Comparison of ENCODE assay signal across 22 cellular contexts in the genomic region with DNA sequence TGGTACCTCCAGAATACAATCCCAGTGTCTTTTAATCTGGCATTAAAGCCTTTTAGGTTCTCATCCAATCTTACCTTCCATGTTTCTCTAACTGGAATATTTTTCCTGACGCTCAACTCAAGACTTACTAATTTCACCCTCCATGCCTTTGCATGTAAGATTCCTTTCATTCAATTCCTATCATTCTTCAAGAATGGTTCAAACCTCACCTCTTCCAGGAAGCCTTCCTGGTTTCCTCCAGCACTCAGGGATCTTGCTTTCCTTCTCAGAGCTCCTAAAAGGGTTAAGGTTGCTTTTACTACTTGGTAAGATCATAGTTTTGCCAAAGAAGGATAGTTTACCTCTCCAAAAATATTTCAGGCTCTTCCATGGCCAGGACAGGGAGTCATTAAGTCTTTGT.
"Had no signal": no experiment of that assay in that cellular context is flagged by ENCODE, and none has a peak within 500 bp of the region (broad histone marks: within the 10 kb centered on the region; RNA-seq: fewer than 3 reads in every experiment).

No MANE protein-coding gene starts in this region.

- H3K4me1 ChIP-seq: ascending aorta, gastroesophageal sphincter, heart left ventricle, neural progenitor cell, prostate gland, SJSA1, testis had no signal

- H3K9me3 ChIP-seq: ascending aorta, esophagus muscularis mucosa, gastroesophageal sphincter, heart left ventricle, prostate gland, SJSA1, testis had no signal

- H3K27ac Mint-ChIP-seq: activated T-cell treated with anti-CD3 and anti-CD28 coated beads, Interleukin-2, amount 50 U/mL, for 72 hours; mesothelial cell of epicardium; neural progenitor cell had no signal

- H3K4me3 ChIP-seq: ascending aorta, esophagus muscularis mucosa, gastroesophageal sphincter, heart left ventricle, lung, neural progenitor cell, prostate gland, SJSA1, testis had no signal

- H3K4me2 ChIP-seq: neural progenitor cell had no signal

- FAIRE-seq: bronchial epithelial cell, kidney, small intestine had no signal

- DNase-seq: activated CD4-positive, CD25-positive, alpha-beta regulatory T cell treated with anti-CD3 and anti-CD28 coated beads, Interleukin-2, amount 50 U/mL, for 72 hours; activated CD8-positive, alpha-beta memory T cell treated with anti-CD3 and anti-CD28 coated beads, Interleukin-2, amount 50 U/mL, for 4 hours; activated CD8-positive, alpha-beta T cell treated with anti-CD3 and anti-CD28 coated beads for 36 hours; activated gamma-delta T cell treated with Interleukin-2 at 50 U/mL for 16 hours; activated T-cell treated with anti-CD3 and anti-CD28 coated beads, Interleukin-2, amount 50 U/mL, for 72 hours; effector CD4-positive, alpha-beta T cell; heart left ventricle; kidney; right cardiac atrium; small intestine; stimulated activated CD4-positive, alpha-beta T cell treated with anti-CD3 and anti-CD28 coated beads, Interleukin-2, amount 100 ng/mL, for 48 hours; testis had no signal

- H3K27me3 ChIP-seq: ascending aorta, esophagus muscularis mucosa, gastroesophageal sphincter, neural progenitor cell, testis had no signal

- H3K27ac ChIP-seq: ascending aorta, esophagus muscularis mucosa, gastroesophageal sphincter, heart left ventricle, neural progenitor cell, prostate gland, SJSA1, testis had no signal

- H3K4me3 Mint-ChIP-seq: activated CD8-positive, alpha-beta T cell treated with anti-CD3 and anti-CD28 coated beads for 36 hours; activated T-cell treated with anti-CD3 and anti-CD28 coated beads, Interleukin-2, amount 50 U/mL, for 72 hours; mesothelial cell of epicardium; neural progenitor cell; type B pancreatic cell had no signal

- H3K27me3 Mint-ChIP-seq: activated CD8-positive, alpha-beta T cell treated with anti-CD3 and anti-CD28 coated beads for 36 hours had no signal

- H3K9ac ChIP-seq: neural progenitor cell had no signal

- H3K36me3 Mint-ChIP-seq: mesothelial cell of epicardium, neural progenitor cell, type B pancreatic cell had no signal

- H3K9me3 Mint-ChIP-seq: activated CD8-positive, alpha-beta T cell treated with anti-CD3 and anti-CD28 coated beads for 36 hours; activated T-cell treated with anti-CD3 and anti-CD28 coated beads, Interleukin-2, amount 50 U/mL, for 72 hours; mesothelial cell of epicardium; neural progenitor cell; type B pancreatic cell had no signal

- H3K36me3 ChIP-seq: ascending aorta, esophagus muscularis mucosa, gastroesophageal sphincter, heart left ventricle, neural progenitor cell, prostate gland, SJSA1 had no signal
